Comparison of ENCODE assay signal across 8 cellular contexts in the genomic region with DNA sequence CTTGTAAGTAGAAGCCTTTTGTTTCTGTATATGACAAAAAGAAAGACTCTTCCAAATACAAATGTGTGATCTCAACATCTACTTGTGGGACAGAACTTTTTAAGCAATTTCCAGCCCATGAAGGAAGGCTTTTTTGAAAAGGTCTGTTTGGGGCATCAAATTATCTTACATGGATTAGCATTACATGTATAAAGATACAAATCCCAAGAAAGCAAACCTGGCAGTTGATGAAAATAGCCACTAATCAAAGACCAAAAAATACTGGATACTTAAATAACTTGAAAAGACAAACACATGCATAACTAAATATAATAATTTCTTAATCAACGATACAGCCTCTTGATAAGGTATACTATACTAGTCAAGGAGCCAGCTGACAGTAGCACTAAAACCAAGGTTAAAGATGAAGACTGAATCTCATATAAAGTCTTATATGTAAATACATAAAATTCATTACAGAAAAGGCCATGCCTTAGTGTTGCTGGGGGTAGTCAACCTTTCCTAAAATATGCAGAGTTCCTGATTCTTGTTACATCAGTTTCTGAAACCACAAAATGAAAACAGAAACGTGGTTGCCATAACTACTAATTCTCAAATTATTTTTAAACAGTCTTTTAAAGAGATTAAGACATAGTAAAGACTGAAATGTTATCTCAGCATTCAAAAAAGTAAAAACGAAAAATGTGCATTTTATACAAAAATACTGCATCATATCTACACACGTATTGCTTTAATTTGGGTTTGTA. TPM values are rescaled to one million over a fixed set of nuclear protein-coding genes. Genes with fewer than 3 reads are reported as not detected.
DNase-seq lines count a peak whose midpoint lies in the region; ATAC-seq and TF ChIP-seq lines count a peak whose summit lies in the region.

No MANE protein-coding gene starts in this region.

- ATAC-seq in GM18867 (IDR thresholded peaks at IDR 0.05; ENCODE audit: unreplicated experiment) (peak; percentile 44), upper lobe of left lung (ENCODE audit: low FRiP score in 2 of 2) (peak; percentile 55 to 70)

- H3K4me1 Mint-ChIP-seq in glutamatergic neuron (ENCODE audit: low read depth, unreplicated experiment), result peaks cover 18% of the 10 kb centered on the region

- peaks cover 24% of the 10 kb centered on the region for H3K36me3 ChIP-seq in adipocyte (ENCODE audit: control insufficient read depth, insufficient read depth, low read length, severe bottlenecking)
- H3K36me3 ChIP-seq in upper lobe of left lung, result no peaks in the 10 kb centered on the region

- no peak for TF ChIP-seq POLR2A in upper lobe of left lung (IDR thresholded peaks at IDR 0.05)

- H3K27ac ChIP-seq in layer of hippocampus (ENCODE audit: low read depth, low read length), result peak overlapping the region; percentile 94
- peak overlapping the region; percentile 79 to 86 (median 82) for H3K27ac ChIP-seq in upper lobe of left lung

- no peak overlapping the region for H3K4me3 Mint-ChIP-seq in glutamatergic neuron (ENCODE audit: unreplicated experiment)

- peak overlapping the region; percentile 97 for H3K9ac ChIP-seq in adipocyte (ENCODE audit: low read length)

- no peak for DNase-seq in Jurkat, Clone E6-1 (ENCODE audit: low read depth, low spot score)
- DNase-seq in adipocyte (ENCODE audit: low read depth) (peak; percentile 83), upper lobe of left lung (no peak), DMS153 (lab: John Stamatoyannopoulos, UW) (no peak), glutamatergic neuron (no peak), NCI-H774 (lab: John Stamatoyannopoulos, UW) (no peak)

- no peak overlapping the region for H3K27ac Mint-ChIP-seq in glutamatergic neuron (ENCODE audit: unreplicated experiment)

- H3K4me1 ChIP-seq in adipocyte (ENCODE audit: control insufficient read depth, insufficient read depth, low read length) (peaks cover 50% of the 10 kb centered on the region), upper lobe of left lung (peaks cover 18 to 51% (median 24%) of the 10 kb centered on the region in 4 donors)

- H3K4me3 ChIP-seq in Jurkat, Clone E6-1 (ENCODE audit: low read length), result peak overlapping the region; percentile 50
- H3K4me3 ChIP-seq in adipocyte (ENCODE audit: low read length) (peak overlapping the region; percentile 88), upper lobe of left lung (peak overlapping the region in 3 of 4 donors; percentile 29 to 46 (median 45))

- 30 to 33% methylated on average over 4 of the region's 4 CpGs for WGBS in upper lobe of left lung, 2 donors

- no peaks in the 10 kb centered on the region for H3K9me3 Mint-ChIP-seq in glutamatergic neuron (ENCODE audit: unreplicated experiment)

- H3K36me3 Mint-ChIP-seq in glutamatergic neuron (ENCODE audit: unreplicated experiment), result no peaks in the 10 kb centered on the region

- H3K27me3 ChIP-seq in adipocyte (replicated peaks; ENCODE audit: control insufficient read depth, insufficient read depth, low read length), result no peaks in the 10 kb centered on the region
- no peaks in the 10 kb centered on the region for H3K27me3 ChIP-seq in layer of hippocampus (ENCODE audit: control insufficient read depth, insufficient read depth, low read length)
- H3K27me3 ChIP-seq in upper lobe of left lung, result no peaks in the 10 kb centered on the region

- TF ChIP-seq CTCF in upper lobe of left lung (IDR thresholded peaks at IDR 0.05) (no peak), glutamatergic neuron (IDR thresholded peaks at IDR 0.05; ENCODE audit: partially characterized antibody, unreplicated experiment) (no peak)

- no peaks in the 10 kb centered on the region for H3K27me3 Mint-ChIP-seq in glutamatergic neuron (ENCODE audit: unreplicated experiment)

- H3K9me3 ChIP-seq in adipocyte (ENCODE audit: control insufficient read depth, low read length) (no peaks in the 10 kb centered on the region), upper lobe of left lung (no peaks in the 10 kb centered on the region)

- no peak for TF ChIP-seq EP300 in upper lobe of left lung (IDR thresholded peaks at IDR 0.05)

RNA-seq across cellular contexts. Expression of a gene that starts 2.0 kb away (rescaled TPM):
- 54.6 TPM for polyA plus RNA-seq in Jurkat, Clone E6-1 (2012; ENCODE audit: insufficient read depth, insufficient read length)
- total RNA-seq in upper lobe of left lung (100 to 1,000 TPM in 1 of 6 donors, 10 to 100 TPM in 5; 31.6 to 107 (median 55.5) TPM), glutamatergic neuron (ENCODE audit: unreplicated experiment) (84.3 TPM)
